Comparison of ENCODE assay signal across 10 cellular contexts in genomic region chr14:82075566-82075965, GRCh38.
A peak's percentile ranks its signal among the peaks of the same experiment; 100 is the strongest.
DNase-seq lines count a peak whose midpoint lies in the region; ATAC-seq, FAIRE-seq and TF ChIP-seq lines count a peak whose summit lies in the region.
"Had no signal": no experiment of that assay in that cellular context is flagged by ENCODE, and none has a peak within 500 bp of the region (broad histone marks: within the 10 kb centered on the region; RNA-seq: fewer than 3 reads in every experiment).

No MANE protein-coding gene starts in this region.

- H3K9me2 ChIP-seq in Karpas-422 (replicated peaks; ENCODE audit: insufficient read depth, low read length): no peaks in the 10 kb centered on the region

- H3K27me3 ChIP-seq in Karpas-422 (ENCODE audit: low read length): no peaks in the 10 kb centered on the region

- no peaks in the 10 kb centered on the region for H3K9me3 Mint-ChIP-seq in mesothelial cell of epicardium
- peaks cover 4% of the 10 kb centered on the region for H3K9me3 Mint-ChIP-seq in activated CD8-positive, alpha-beta memory T cell treated with anti-CD3 and anti-CD28 coated beads, Interleukin-2, amount 10 ng/mL, durations not matched to agents 7 days and 5 days (ENCODE audit: low read depth)

- H3K36me3 Mint-ChIP-seq in mesothelial cell of epicardium: no peaks in the 10 kb centered on the region
- H3K36me3 Mint-ChIP-seq in activated CD8-positive, alpha-beta memory T cell treated with anti-CD3 and anti-CD28 coated beads, Interleukin-2, amount 10 ng/mL, durations not matched to agents 7 days and 5 days: no peaks in the 10 kb centered on the region

- H3K79me2 ChIP-seq in Karpas-422 (ENCODE audit: low read length): no peaks in the 10 kb centered on the region

- H3K27ac Mint-ChIP-seq in mesothelial cell of epicardium: no peak overlapping the region
- H3K27ac Mint-ChIP-seq in activated CD8-positive, alpha-beta memory T cell treated with anti-CD3 and anti-CD28 coated beads, Interleukin-2, amount 10 ng/mL, durations not matched to agents 7 days and 5 days: no peak overlapping the region

- H2AFZ ChIP-seq in Karpas-422 (ENCODE audit: low read length): no peak overlapping the region

- H3K9ac ChIP-seq in Karpas-422 (ENCODE audit: low read length): no peak overlapping the region

- no peak for TF ChIP-seq CTCF in GM10266 (IDR thresholded peaks at IDR 0.05; ENCODE audit: control insufficient read depth, insufficient read depth, low read depth, missing control alignments)
- TF ChIP-seq CTCF in mesothelial cell of epicardium (IDR thresholded peaks at IDR 0.05; ENCODE audit: unreplicated experiment): no peak

- CTCF ChIA-PET in activated CD8-positive, alpha-beta memory T cell treated with anti-CD3 and anti-CD28 coated beads, Interleukin-2, amount 10 ng/mL, durations not matched to agents 7 days and 5 days (lab: Charles Lee): no interaction called here

- peaks cover 66% of the 10 kb centered on the region for H3K9me3 ChIP-seq in Karpas-422 (ENCODE audit: low read length)

- H3K4me3 Mint-ChIP-seq in mesothelial cell of epicardium: no peak overlapping the region
- no peak overlapping the region for H3K4me3 Mint-ChIP-seq in activated CD8-positive, alpha-beta memory T cell treated with anti-CD3 and anti-CD28 coated beads, Interleukin-2, amount 10 ng/mL, durations not matched to agents 7 days and 5 days

- FAIRE-seq in H54 (lab: Jason Lieb, UNC): no peak

- ATAC-seq in GM21423 (IDR thresholded peaks at IDR 0.05; ENCODE audit: unreplicated experiment): no peak
- ATAC-seq in activated CD8-positive, alpha-beta memory T cell treated with anti-CD3 and anti-CD28 coated beads, Interleukin-2, amount 10 ng/mL, durations not matched to agents 7 days and 5 days: no peak

- H3K27me3 Mint-ChIP-seq in mesothelial cell of epicardium (ENCODE audit: low read depth): peaks cover 9% of the 10 kb centered on the region
- H3K27me3 Mint-ChIP-seq in activated CD8-positive, alpha-beta memory T cell treated with anti-CD3 and anti-CD28 coated beads, Interleukin-2, amount 10 ng/mL, durations not matched to agents 7 days and 5 days: no peaks in the 10 kb centered on the region

- H3K4me1 ChIP-seq in Karpas-422 (ENCODE audit: low read length): no peaks in the 10 kb centered on the region

- no peaks in the 10 kb centered on the region for H3K4me1 Mint-ChIP-seq in mesothelial cell of epicardium
- no peaks in the 10 kb centered on the region for H3K4me1 Mint-ChIP-seq in activated CD8-positive, alpha-beta memory T cell treated with anti-CD3 and anti-CD28 coated beads, Interleukin-2, amount 10 ng/mL, durations not matched to agents 7 days and 5 days

- no peak overlapping the region for H3K4me3 ChIP-seq in Karpas-422 (ENCODE audit: low read length)

- H3K36me3 ChIP-seq in Karpas-422 (ENCODE audit: insufficient read depth, low read length): no peaks in the 10 kb centered on the region

- no peak for TF ChIP-seq POLR2A in H54 (IDR thresholded peaks at IDR 0.05; ENCODE audit: low read depth, low read length)

- DNase-seq in GM10266 (ENCODE audit: extremely low spot score): peak; percentile 4
- DNase-seq in Karpas-422: peak; percentile 66
- peak; percentile 2 for DNase-seq in amniotic epithelial cell (ENCODE audit: low read depth)
- DNase-seq in mesothelial cell of epicardium (ENCODE audit: low spot score in 2 of 2, unreplicated experiment in 2 of 2): peak; percentile 56 to 82
- DNase-seq in NCI-H1417 treated with DMSO at 0.1 percent for 48 hours (lab: John Stamatoyannopoulos, UW): no peak
- DNase-seq in H54 (ENCODE audit: insufficient read length, low spot score): no peak
- DNase-seq in activated CD8-positive, alpha-beta memory T cell treated with anti-CD3 and anti-CD28 coated beads, Interleukin-2, amount 10 ng/mL, durations not matched to agents 7 days and 5 days: no peak
- DNase-seq: activated CD4-positive, CD25-positive, alpha-beta regulatory T cell treated with anti-CD3 and anti-CD28 coated beads, Interleukin-2, amount 50 U/mL, for 72 hours; NCI-H2081 had no signal

- no peak overlapping the region for H3K27ac ChIP-seq in Karpas-422 (ENCODE audit: low read length)

- no peak overlapping the region for H3K4me2 ChIP-seq in Karpas-422 (ENCODE audit: low read depth, low read length, poor library complexity, severe bottlenecking)

- no peaks in the 10 kb centered on the region for H4K20me1 ChIP-seq in Karpas-422 (ENCODE audit: insufficient read depth, low read depth, low read length)

Comparison
In these comparisons a context has a peak if more than half of its experiments do, and no peak if none do; other contexts are left out.
1. DNase-seq: peak in GM10266 (single experiment), Karpas-422 (single experiment), amniotic epithelial cell (single experiment) and mesothelial cell of epicardium (2 of 2); none in NCI-H1417 treated with DMSO at 0.1 percent for 48 hours (single experiment), H54 (single experiment) and activated CD8-positive, alpha-beta memory T cell treated with anti-CD3 and anti-CD28 coated beads, Interleukin-2, amount 10 ng/mL, durations not matched to agents 7 days and 5 days (single experiment).